26 cellular contexts compared by ENCODE assay signal in genomic region chr17:73062726-73063125, GRCh38.
"Had no signal": no experiment of that assay in that cellular context is flagged by ENCODE, and none has a peak within 500 bp of the region (broad histone marks: within the 10 kb centered on the region; RNA-seq: fewer than 3 reads in every experiment).

No MANE protein-coding gene starts in this region.

- H3K27ac ChIP-seq: ascending aorta, breast epithelium, cardiac muscle cell, coronary artery had no signal

- DNase-seq: activated CD4-positive, alpha-beta memory T cell treated with anti-CD3 and anti-CD28 coated beads, Interleukin-2, amount 10 ng/mL, durations not matched to agents 7 days and 5 days; activated CD4-positive, alpha-beta T cell treated with anti-CD3 and anti-CD28 coated beads for 1 hour; activated CD4-positive, alpha-beta T cell treated with anti-CD3 and anti-CD28 coated beads for 4 hours; activated CD4-positive, alpha-beta T cell treated with anti-CD3 and anti-CD28 coated beads, Interleukin-2, amount 10 ng/mL, durations not matched to agents 7 days and 5 days; activated CD4-positive, alpha-beta T cell treated with anti-CD3 and anti-CD28 coated beads, Interleukin-2, amount 50 U/mL, for 4 hours; activated CD8-positive, alpha-beta memory T cell treated with anti-CD3 and anti-CD28 coated beads, Interleukin-2, amount 50 U/mL, for 48 hours; activated gamma-delta T cell; activated naive CD4-positive, alpha-beta T cell; activated naive CD4-positive, alpha-beta T cell treated with anti-CD3 and anti-CD28 coated beads, Interleukin-2, amount 10 ng/mL, durations not matched to agents 7 days and 5 days; activated naive CD8-positive, alpha-beta T cell treated with anti-CD3 and anti-CD28 coated beads, Interleukin-2, amount 10 ng/mL, durations not matched to agents 7 days and 5 days; activated T-cell treated with anti-CD3 and anti-CD28 coated beads for 4 hours; activated T-cell treated with anti-CD3 and anti-CD28 coated beads, Interleukin-2, amount 50 U/mL, for 24 hours; activated T-cell treated with anti-CD3 and anti-CD28 coated beads, Interleukin-2, amount 50 U/mL, for 72 hours; dorsolateral prefrontal cortex; effector memory CD4-positive, alpha-beta T cell; endodermal cell; foreskin fibroblast; head of caudate nucleus; T-helper 2 cell had no signal

- H3K4me3 ChIP-seq: ascending aorta, breast epithelium, cardiac muscle cell, coronary artery, dorsolateral prefrontal cortex had no signal

- ATAC-seq: activated naive CD4-positive, alpha-beta T cell treated with anti-CD3 and anti-CD28 coated beads, Interleukin-2, amount 50 U/mL, for 72 hours; activated T-cell treated with anti-CD3 and anti-CD28 coated beads, Interleukin-2, amount 50 U/mL, for 72 hours; esophagus mucosa; WTC11 had no signal

- H3K36me3 ChIP-seq: ascending aorta, breast epithelium, cardiac muscle cell had no signal

- H3K9me3 ChIP-seq: ascending aorta, breast epithelium had no signal

- H3K27me3 ChIP-seq: ascending aorta, breast epithelium, cardiac muscle cell, dorsolateral prefrontal cortex had no signal

- H3K4me1 ChIP-seq: breast epithelium had no signal
